ENCODE assay signal across 7 cellular contexts in the genomic region with DNA sequence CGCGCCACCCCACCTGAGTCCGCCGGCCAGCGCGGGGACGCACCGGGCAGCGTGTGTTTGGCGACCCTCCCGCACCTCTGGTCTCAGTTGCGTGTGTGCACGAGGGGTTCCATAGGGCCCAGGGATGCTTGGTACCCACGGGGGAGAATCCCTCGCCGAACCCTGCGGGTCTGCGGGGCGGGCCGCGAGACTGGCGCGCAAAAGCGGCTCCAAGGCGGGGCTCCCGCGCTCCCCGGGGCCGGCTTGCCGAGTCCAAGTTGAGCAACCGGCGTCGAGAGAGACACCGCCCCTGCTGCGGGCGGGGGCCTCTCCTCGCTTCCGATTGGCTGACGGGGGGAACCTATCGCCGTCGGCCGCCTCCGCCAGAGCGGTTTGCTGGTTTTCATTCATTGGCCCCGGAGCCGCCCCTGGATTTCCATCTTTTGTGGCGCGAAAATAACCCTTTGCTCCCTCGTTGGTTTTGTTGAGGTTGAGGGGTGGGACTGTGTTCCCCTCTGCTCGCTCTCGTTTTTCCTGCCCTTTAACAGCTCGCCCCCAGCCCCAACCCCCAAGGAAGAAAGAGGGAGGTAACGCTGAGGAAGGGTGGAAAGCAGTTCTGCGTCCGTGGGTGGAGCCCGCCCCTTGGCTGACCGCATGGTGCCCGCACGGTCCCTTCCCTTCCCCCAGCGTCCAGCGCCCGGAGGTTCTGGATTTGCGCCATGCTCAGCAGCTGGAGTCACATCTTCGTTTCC. TPM values are rescaled to one million over a fixed set of nuclear protein-coding genes. Genes with fewer than 3 reads are reported as not detected.
A peak's percentile ranks its signal among the peaks of the same experiment; 100 is the strongest.
DNase-seq lines count a peak whose midpoint lies in the region; TF ChIP-seq lines count a peak whose summit lies in the region.

No MANE protein-coding gene starts in this region.

- H3K36me3 ChIP-seq in HEK293 (ENCODE audit: control insufficient read depth in 2 of 2, insufficient read depth in 1 of 2, low read length in 2 of 2): no peaks in the 10 kb centered on the region

- in situ Hi-C loops in GM13976 (cut with MboI; ENCODE audit: low sequenced_read_pairs, unreplicated experiment): no loop called here

- POLR2A ChIA-PET in HEK293 (lab: Yijun Ruan, JAX): interaction anchor here (0.8 to 1.8 kb wide), 17 partner anchors 9 to 202 kb away, joined by 3 to 7 read pairs (median 3); a partner anchor contains a TSS

- DNase-seq in GM13976 (ENCODE audit: low spot score) (peak; percentile 96), LoVo (ENCODE audit: low spot score) (peak; percentile 99), RPMI7951 (ENCODE audit: low read depth) (peak; percentile 100), amniotic epithelial cell (ENCODE audit: low read depth) (peak; percentile 94)
- DNase-seq in stimulated activated CD4-positive, alpha-beta T cell treated with anti-CD3 and anti-CD28 coated beads, Interleukin-12 subunit alpha, Interleukin-12 subunit beta, amount 100 ng/mL, for 24 hours (ENCODE audit: low read depth in 2 of 2): peak; percentile 33 to 74

- CTCF ChIA-PET in HEK293 (lab: Yijun Ruan, JAX): interaction anchor here (1.2 to 1.9 kb wide), 2 partner anchors 44 to 70 kb away, joined by 5 to 9 read pairs; no protein-coding TSS in a partner anchor

- TF ChIP-seq CTCF in GM13976 (IDR thresholded peaks at IDR 0.05; ENCODE audit: borderline replicate concordance, control extremely low read depth, extremely low read depth, insufficient read depth, missing control alignments) (no peak), HEK293 (tag by site-specific recombination; IDR thresholded peaks at IDR 0.05) (no peak; the same call in 1 of the 2 replicates)

- H3K27ac ChIP-seq in HEK293 (ENCODE audit: extremely low read depth, low read depth, low read length): peak overlapping the region; percentile 97

- peak overlapping the region; percentile 84 for H3K4me3 ChIP-seq in HEK293 (ENCODE audit: low read depth, low read length)
- peak overlapping the region; percentile 81 for H3K4me3 ChIP-seq in iPS-11a (ENCODE audit: low read depth, low read length)

- H3K4me1 ChIP-seq in HEK293 (ENCODE audit: control insufficient read depth, insufficient read depth, low read length): peaks cover 27% of the 10 kb centered on the region

- no peaks in the 10 kb centered on the region for H3K9me3 ChIP-seq in HEK293 (ENCODE audit: control insufficient read depth, insufficient read depth, low read depth, low read length)

TF ChIP-seq in HEK293, 187 proteins besides CTCF, POLR2A, EP300 and RAD21 (continues in another document):
- no peak for TF ChIP-seq ZNF184 (tag by site-specific recombination; IDR thresholded peaks at IDR 0.05)
- TF ChIP-seq SCRT2 (tag by site-specific recombination; IDR thresholded peaks at IDR 0.05): 0 out of 2 replicates have a peak, but pooled peaks have one; percentile 24
- TF ChIP-seq BCL11A (tag by site-specific recombination; IDR thresholded peaks at IDR 0.05; ENCODE audit: low read depth): peak; percentile 61; the same call in 1 of the 2 replicates
- 0 out of 2 replicates have a peak, but pooled peaks have one; percentile 62 for TF ChIP-seq MZF1 (tag by site-specific recombination; IDR thresholded peaks at IDR 0.05; ENCODE audit: borderline replicate concordance)
- TF ChIP-seq ZNF394 (tag by site-specific recombination; IDR thresholded peaks at IDR 0.05; ENCODE audit: borderline replicate concordance): 0 out of 2 replicates have a peak, but pooled peaks have one; percentile 46
- peak; percentile 94 for TF ChIP-seq EGR2 (tag by site-specific recombination; IDR thresholded peaks at IDR 0.05; ENCODE audit: low read depth)
- TF ChIP-seq ZNF624 (tag by site-specific recombination; IDR thresholded peaks at IDR 0.05): no peak
- no peak for TF ChIP-seq MYNN (tag by site-specific recombination; IDR thresholded peaks at IDR 0.05; ENCODE audit: borderline replicate concordance)
- TF ChIP-seq, protein P1, sequence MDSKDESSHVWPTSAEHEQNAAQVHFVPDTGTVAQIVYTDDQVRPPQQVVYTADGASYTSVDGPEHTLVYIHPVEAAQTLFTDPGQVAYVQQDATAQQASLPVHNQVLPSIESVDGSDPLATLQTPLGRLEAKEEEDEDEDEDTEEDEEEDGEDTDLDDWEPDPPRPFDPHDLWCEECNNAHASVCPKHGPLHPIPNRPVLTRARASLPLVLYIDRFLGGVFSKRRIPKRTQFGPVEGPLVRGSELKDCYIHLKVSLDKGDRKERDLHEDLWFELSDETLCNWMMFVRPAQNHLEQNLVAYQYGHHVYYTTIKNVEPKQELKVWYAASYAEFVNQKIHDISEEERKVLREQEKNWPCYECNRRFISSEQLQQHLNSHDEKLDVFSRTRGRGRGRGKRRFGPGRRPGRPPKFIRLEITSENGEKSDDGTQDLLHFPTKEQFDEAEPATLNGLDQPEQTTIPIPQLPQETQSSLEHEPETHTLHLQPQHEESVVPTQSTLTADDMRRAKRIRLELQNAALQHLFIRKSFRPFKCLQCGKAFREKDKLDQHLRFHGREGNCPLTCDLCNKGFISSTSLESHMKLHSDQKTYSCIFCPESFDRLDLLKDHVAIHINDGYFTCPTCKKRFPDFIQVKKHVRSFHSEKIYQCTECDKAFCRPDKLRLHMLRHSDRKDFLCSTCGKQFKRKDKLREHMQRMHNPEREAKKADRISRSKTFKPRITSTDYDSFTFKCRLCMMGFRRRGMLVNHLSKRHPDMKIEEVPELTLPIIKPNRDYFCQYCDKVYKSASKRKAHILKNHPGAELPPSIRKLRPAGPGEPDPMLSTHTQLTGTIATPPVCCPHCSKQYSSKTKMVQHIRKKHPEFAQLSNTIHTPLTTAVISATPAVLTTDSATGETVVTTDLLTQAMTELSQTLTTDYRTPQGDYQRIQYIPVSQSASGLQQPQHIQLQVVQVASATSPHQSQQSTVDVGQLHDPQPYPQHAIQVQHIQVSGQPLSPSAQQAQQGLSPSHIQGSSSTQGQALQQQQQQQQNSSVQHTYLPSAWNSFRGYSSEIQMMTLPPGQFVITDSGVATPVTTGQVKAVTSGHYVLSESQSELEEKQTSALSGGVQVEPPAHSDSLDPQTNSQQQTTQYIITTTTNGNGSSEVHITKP (tag by site-specific recombination; IDR thresholded peaks at IDR 0.05): peak; percentile 91
- no peak for TF ChIP-seq ZFP41 (tag by site-specific recombination; IDR thresholded peaks at IDR 0.05; ENCODE audit: borderline replicate concordance)
- TF ChIP-seq ZXDB (tag by site-specific recombination; IDR thresholded peaks at IDR 0.05): peak; percentile 99
- TF ChIP-seq KLF16 (tag by site-specific recombination; IDR thresholded peaks at IDR 0.05): peak; percentile 47; the same call in 1 of the 2 replicates
- TF ChIP-seq ZSCAN30 (tag by site-specific recombination; IDR thresholded peaks at IDR 0.05): peak; percentile 75
- TF ChIP-seq, protein P2, sequence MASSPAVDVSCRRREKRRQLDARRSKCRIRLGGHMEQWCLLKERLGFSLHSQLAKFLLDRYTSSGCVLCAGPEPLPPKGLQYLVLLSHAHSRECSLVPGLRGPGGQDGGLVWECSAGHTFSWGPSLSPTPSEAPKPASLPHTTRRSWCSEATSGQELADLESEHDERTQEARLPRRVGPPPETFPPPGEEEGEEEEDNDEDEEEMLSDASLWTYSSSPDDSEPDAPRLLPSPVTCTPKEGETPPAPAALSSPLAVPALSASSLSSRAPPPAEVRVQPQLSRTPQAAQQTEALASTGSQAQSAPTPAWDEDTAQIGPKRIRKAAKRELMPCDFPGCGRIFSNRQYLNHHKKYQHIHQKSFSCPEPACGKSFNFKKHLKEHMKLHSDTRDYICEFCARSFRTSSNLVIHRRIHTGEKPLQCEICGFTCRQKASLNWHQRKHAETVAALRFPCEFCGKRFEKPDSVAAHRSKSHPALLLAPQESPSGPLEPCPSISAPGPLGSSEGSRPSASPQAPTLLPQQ (tag by site-specific recombination; IDR thresholded peaks at IDR 0.05): peak; percentile 54
- peak; percentile 72; the same call in 1 of the 2 replicates for TF ChIP-seq HOXD13 (CRISPR knock-in tag; IDR thresholded peaks at IDR 0.05; ENCODE audit: borderline replicate concordance)
- peak; percentile 91 for TF ChIP-seq ZNF596 (tag by site-specific recombination; IDR thresholded peaks at IDR 0.05)
- TF ChIP-seq, protein P3, sequence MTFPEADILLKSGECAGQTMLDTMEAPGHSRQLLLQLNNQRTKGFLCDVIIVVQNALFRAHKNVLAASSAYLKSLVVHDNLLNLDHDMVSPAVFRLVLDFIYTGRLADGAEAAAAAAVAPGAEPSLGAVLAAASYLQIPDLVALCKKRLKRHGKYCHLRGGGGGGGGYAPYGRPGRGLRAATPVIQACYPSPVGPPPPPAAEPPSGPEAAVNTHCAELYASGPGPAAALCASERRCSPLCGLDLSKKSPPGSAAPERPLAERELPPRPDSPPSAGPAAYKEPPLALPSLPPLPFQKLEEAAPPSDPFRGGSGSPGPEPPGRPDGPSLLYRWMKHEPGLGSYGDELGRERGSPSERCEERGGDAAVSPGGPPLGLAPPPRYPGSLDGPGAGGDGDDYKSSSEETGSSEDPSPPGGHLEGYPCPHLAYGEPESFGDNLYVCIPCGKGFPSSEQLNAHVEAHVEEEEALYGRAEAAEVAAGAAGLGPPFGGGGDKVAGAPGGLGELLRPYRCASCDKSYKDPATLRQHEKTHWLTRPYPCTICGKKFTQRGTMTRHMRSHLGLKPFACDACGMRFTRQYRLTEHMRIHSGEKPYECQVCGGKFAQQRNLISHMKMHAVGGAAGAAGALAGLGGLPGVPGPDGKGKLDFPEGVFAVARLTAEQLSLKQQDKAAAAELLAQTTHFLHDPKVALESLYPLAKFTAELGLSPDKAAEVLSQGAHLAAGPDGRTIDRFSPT (tag by site-specific recombination; IDR thresholded peaks at IDR 0.05): peak; percentile 91
- peak; percentile 58 for TF ChIP-seq ZFP37 (tag by site-specific recombination; IDR thresholded peaks at IDR 0.05)

RNA-seq across cellular contexts. Expression of a gene that starts 4.0 kb away (rescaled TPM):
- total RNA-seq in RPMI7951 (2014; rRNA removed; shearing (Covaris generic)): 120 and 145 TPM in 2 replicates

RNA-seq across cellular contexts. Expression of a gene that starts 57.5 kb away (rescaled TPM):
- 25.1 and 28.3 TPM in 2 replicates for total RNA-seq in RPMI7951 (2014; rRNA removed; shearing (Covaris generic))

Comparison
In these comparisons a context has a peak if more than half of its experiments do, and no peak if none do; other contexts are left out.
1. Peak in every context shown above with its lines: DNase-seq, H3K4me3 ChIP-seq and H3K27ac ChIP-seq.